19 cellular contexts compared by ENCODE assay signal in the genomic region with DNA sequence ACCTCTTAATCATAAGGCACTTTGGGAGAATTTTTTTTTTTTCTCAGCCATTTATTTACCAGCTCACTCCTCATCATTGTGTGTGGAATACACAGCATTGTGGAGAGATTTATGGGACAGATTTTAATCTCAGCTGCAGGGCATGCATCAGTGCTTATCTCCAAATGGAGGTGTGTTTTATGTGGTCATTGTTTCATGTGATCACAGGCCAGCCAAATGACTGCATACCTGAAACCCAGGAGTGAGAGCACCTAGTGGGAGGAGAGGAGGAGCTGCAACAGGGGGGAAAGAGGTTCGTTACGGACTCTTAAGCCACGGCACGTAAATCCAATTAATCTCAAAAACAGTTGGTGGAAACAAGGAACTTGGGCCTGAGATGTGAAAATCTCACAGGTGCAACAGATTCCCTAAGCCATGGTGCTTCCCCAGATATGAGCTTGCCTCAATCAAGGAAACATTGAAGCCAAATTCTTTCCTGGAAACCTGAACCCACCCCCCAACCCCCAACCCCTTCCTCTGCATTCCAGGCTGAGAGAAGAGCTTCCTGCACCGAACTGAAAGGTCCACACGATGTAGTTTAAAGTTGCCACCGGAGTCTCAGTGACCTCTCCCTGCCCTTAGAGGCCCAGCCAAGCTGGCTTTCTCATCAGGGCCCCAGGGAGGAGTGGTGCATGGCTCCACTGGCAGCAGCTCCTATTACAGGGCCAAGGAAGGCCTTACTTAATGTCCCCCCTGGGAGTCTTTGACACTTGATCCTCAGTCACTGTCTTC.
DNase-seq lines count a peak whose midpoint lies in the region; ATAC-seq and TF ChIP-seq lines count a peak whose summit lies in the region.
"Had no signal": no experiment of that assay in that cellular context is flagged by ENCODE, and none has a peak within 500 bp of the region (broad histone marks: within the 10 kb centered on the region; RNA-seq: fewer than 3 reads in every experiment).

No MANE protein-coding gene starts in this region.

- peaks cover 36% of the 10 kb centered on the region for H3K4me1 Mint-ChIP-seq in endodermal cell
- peaks cover 50% of the 10 kb centered on the region for H3K4me1 Mint-ChIP-seq in nephron
- no peaks in the 10 kb centered on the region for H3K4me1 Mint-ChIP-seq in naive thymus-derived CD8-positive, alpha-beta T cell
- no peaks in the 10 kb centered on the region for H3K4me1 Mint-ChIP-seq in activated naive CD4-positive, alpha-beta T cell treated with anti-CD3 and anti-CD28 coated beads for 36 hours (ENCODE audit: low read depth)
- H3K4me1 Mint-ChIP-seq: stimulated activated naive B cell treated with anti-CD40 and anti-IgM and Interleukin-4, amounts not matched to agents 10 μg/mL and 1 μg/mL and 100 μg/mL, for 72 hours had no signal

- no peak for ATAC-seq in naive thymus-derived CD8-positive, alpha-beta T cell
- ATAC-seq in GM19351 (IDR thresholded peaks at IDR 0.05; ENCODE audit: unreplicated experiment), result no peak
- ATAC-seq: stimulated activated naive B cell treated with anti-CD40 and anti-IgM and Interleukin-4, amounts not matched to agents 10 μg/mL and 1 μg/mL and 100 μg/mL, for 72 hours had no signal

- intact Hi-C loops in activated naive CD4-positive, alpha-beta T cell treated with anti-CD3 and anti-CD28 coated beads for 36 hours (cut with micrococcal nuclease), result no loop called here

- POLR2A ChIA-PET in naive thymus-derived CD8-positive, alpha-beta T cell (lab: Charles Lee), result no interaction called here

- no peak for TF ChIP-seq CTCF in endodermal cell (conservative IDR thresholded peaks at IDR 0.05)
- no peak for TF ChIP-seq CTCF in nephron (IDR thresholded peaks at IDR 0.05; ENCODE audit: unreplicated experiment in 3 of 3)

- no peaks in the 10 kb centered on the region for H3K36me3 ChIP-seq in endodermal cell (ENCODE audit: control insufficient read depth, insufficient read depth, low read length)
- H3K36me3 ChIP-seq: right atrium auricular region, vagina had no signal

- H3K27ac ChIP-seq in endodermal cell (ENCODE audit: low read depth, low read length), result no peak overlapping the region
- H3K27ac ChIP-seq: HL-60, right atrium auricular region, RWPE1, vagina had no signal

- 21 to 30% methylated on average over 4 to 7 of the region's 7 CpGs for WGBS in endodermal cell (ENCODE audit: insufficient coverage in 1 of 2, insufficient read length in 1 of 2), 2 experiments

- H3K4me3 Mint-ChIP-seq in endodermal cell (no peak overlapping the region), nephron (no peak overlapping the region)
- H3K4me3 Mint-ChIP-seq in naive thymus-derived CD8-positive, alpha-beta T cell, result no peak overlapping the region
- H3K4me3 Mint-ChIP-seq in activated naive CD4-positive, alpha-beta T cell treated with anti-CD3 and anti-CD28 coated beads for 36 hours, result no peak overlapping the region
- H3K4me3 Mint-ChIP-seq: activated CD4-positive, alpha-beta memory T cell treated with anti-CD3 and anti-CD28 coated beads for 36 hours; dendritic cell treated with granulocyte-macrophage colony-stimulating factor and Interleukin-4, amounts not matched to agents 40 ng/mL and 50 ng/mL, for 4 days; stimulated activated naive B cell treated with anti-CD40 and anti-IgM and Interleukin-4, amounts not matched to agents 10 μg/mL and 1 μg/mL and 100 μg/mL, for 72 hours had no signal

- H3K9me3 ChIP-seq in endodermal cell (ENCODE audit: control insufficient read depth, low read length), result peaks cover 5% of the 10 kb centered on the region
- H3K9me3 ChIP-seq: right atrium auricular region, vagina had no signal

- H3K9me3 Mint-ChIP-seq in endodermal cell (peaks cover under 1% of the 10 kb centered on the region), nephron (no peaks in the 10 kb centered on the region)
- H3K9me3 Mint-ChIP-seq in naive thymus-derived CD8-positive, alpha-beta T cell, result peaks cover 0 to 11% (median 0%) of the 10 kb centered on the region in 9 donors
- no peaks in the 10 kb centered on the region for H3K9me3 Mint-ChIP-seq in activated naive CD4-positive, alpha-beta T cell treated with anti-CD3 and anti-CD28 coated beads for 36 hours
- H3K9me3 Mint-ChIP-seq: activated CD4-positive, alpha-beta memory T cell treated with anti-CD3 and anti-CD28 coated beads for 36 hours; activated T-helper 2 cell treated with anti-CD3 and anti-CD28 coated beads, Interferon-gamma antibody, Interleukin-2, Interleukin-4, amounts not matched to agents 10 μg/mL and 5 μg/mL and 100 μg/mL, durations not matched to agents 14 hours and 24 hours and 36 hours; dendritic cell treated with granulocyte-macrophage colony-stimulating factor and Interleukin-4, amounts not matched to agents 40 ng/mL and 50 ng/mL, for 4 days had no signal

- H3K4me1 ChIP-seq in endodermal cell (ENCODE audit: control insufficient read depth, insufficient read depth, low read length), result peaks cover 29% of the 10 kb centered on the region
- H3K4me1 ChIP-seq: right atrium auricular region, vagina had no signal

- peaks cover 42% of the 10 kb centered on the region for H3K27me3 Mint-ChIP-seq in endodermal cell (ENCODE audit: insufficient read depth)
- H3K27me3 Mint-ChIP-seq in nephron (ENCODE audit: low read depth), result peaks cover 7% of the 10 kb centered on the region
- H3K27me3 Mint-ChIP-seq in naive thymus-derived CD8-positive, alpha-beta T cell, result peaks cover 0 to 27% (median 11%) of the 10 kb centered on the region in 5 donors
- H3K27me3 Mint-ChIP-seq in activated naive CD4-positive, alpha-beta T cell treated with anti-CD3 and anti-CD28 coated beads for 36 hours (ENCODE audit: low read depth), result peaks cover 9% of the 10 kb centered on the region
- H3K27me3 Mint-ChIP-seq: activated CD4-positive, alpha-beta memory T cell treated with anti-CD3 and anti-CD28 coated beads for 36 hours; dendritic cell treated with granulocyte-macrophage colony-stimulating factor and Interleukin-4, amounts not matched to agents 40 ng/mL and 50 ng/mL, for 4 days had no signal

- H3K4me3 ChIP-seq in endodermal cell (ENCODE audit: low read length), result no peak overlapping the region
- H3K4me3 ChIP-seq: right atrium auricular region, vagina had no signal

- CTCF ChIA-PET in activated naive CD4-positive, alpha-beta T cell treated with anti-CD3 and anti-CD28 coated beads for 36 hours (lab: Charles Lee), result no interaction called here

- H3K27me3 ChIP-seq in endodermal cell (ENCODE audit: control insufficient read depth, insufficient read depth, low read length, poor library complexity, severe bottlenecking), result peaks cover 27% of the 10 kb centered on the region
- H3K27me3 ChIP-seq: right atrium auricular region, vagina had no signal

- DNase-seq in DMS79 (lab: John Stamatoyannopoulos, UW) (peak; percentile 86), M059J (ENCODE audit: low read depth) (peak; percentile 80), endodermal cell (peak; percentile 80), activated T-cell treated with anti-CD3 and anti-CD28 coated beads for 4 hours (no peak)
- no peak for DNase-seq in naive thymus-derived CD8-positive, alpha-beta T cell
- DNase-seq in activated naive CD4-positive, alpha-beta T cell treated with anti-CD3 and anti-CD28 coated beads for 36 hours, result no peak
- DNase-seq: activated CD4-positive, alpha-beta memory T cell treated with anti-CD3 and anti-CD28 coated beads for 36 hours; EL; MM.1S; stimulated activated CD4-positive, alpha-beta T cell treated with anti-CD3 and anti-CD28 coated beads, Interleukin-4, amount 100 ng/mL, for 4 hours; stimulated activated naive B cell treated with anti-CD40 and anti-IgM and Interleukin-4, amounts not matched to agents 10 μg/mL and 1 μg/mL and 100 μg/mL, for 72 hours had no signal

- no peaks in the 10 kb centered on the region for H3K36me3 Mint-ChIP-seq in endodermal cell (ENCODE audit: low read depth)
- H3K36me3 Mint-ChIP-seq in nephron (ENCODE audit: low read depth), result no peaks in the 10 kb centered on the region
- peaks cover 0 to 5% (median 0%) of the 10 kb centered on the region in 3 donors for H3K36me3 Mint-ChIP-seq in naive thymus-derived CD8-positive, alpha-beta T cell
- H3K36me3 Mint-ChIP-seq in activated naive CD4-positive, alpha-beta T cell treated with anti-CD3 and anti-CD28 coated beads for 36 hours (ENCODE audit: low read depth), result no peaks in the 10 kb centered on the region
- H3K36me3 Mint-ChIP-seq: activated CD4-positive, alpha-beta memory T cell treated with anti-CD3 and anti-CD28 coated beads for 36 hours; stimulated activated naive B cell treated with anti-CD40 and anti-IgM and Interleukin-4, amounts not matched to agents 10 μg/mL and 1 μg/mL and 100 μg/mL, for 72 hours had no signal

- no peak overlapping the region for H3K9ac ChIP-seq in endodermal cell (ENCODE audit: extremely low read depth, low read length, poor library complexity, severe bottlenecking)

- H3K27ac Mint-ChIP-seq in endodermal cell, result peak overlapping the region; percentile 82
- peak overlapping the region; percentile 14 to 80 (median 53) for H3K27ac Mint-ChIP-seq in nephron
- no peak overlapping the region for H3K27ac Mint-ChIP-seq in naive thymus-derived CD8-positive, alpha-beta T cell
- no peak overlapping the region for H3K27ac Mint-ChIP-seq in activated naive CD4-positive, alpha-beta T cell treated with anti-CD3 and anti-CD28 coated beads for 36 hours
- H3K27ac Mint-ChIP-seq: activated CD4-positive, alpha-beta memory T cell treated with anti-CD3 and anti-CD28 coated beads for 36 hours; activated T-helper 2 cell treated with anti-CD3 and anti-CD28 coated beads, Interferon-gamma antibody, Interleukin-2, Interleukin-4, amounts not matched to agents 10 μg/mL and 5 μg/mL and 100 μg/mL, durations not matched to agents 14 hours and 24 hours and 36 hours; dendritic cell treated with granulocyte-macrophage colony-stimulating factor and Interleukin-4, amounts not matched to agents 40 ng/mL and 50 ng/mL, for 4 days; stimulated activated naive B cell treated with anti-CD40 and anti-IgM and Interleukin-4, amounts not matched to agents 10 μg/mL and 1 μg/mL and 100 μg/mL, for 72 hours had no signal

Comparison
In these comparisons a context has a peak if more than half of its experiments do, and no peak if none do; other contexts are left out.
1. DNase-seq: peak in DMS79 (single experiment), M059J (single experiment) and endodermal cell (single experiment); none in naive thymus-derived CD8-positive, alpha-beta T cell (0 of 10), activated naive CD4-positive, alpha-beta T cell treated with anti-CD3 and anti-CD28 coated beads for 36 hours (single experiment) and activated T-cell treated with anti-CD3 and anti-CD28 coated beads for 4 hours (single experiment).
2. H3K27ac Mint-ChIP-seq: peak in endodermal cell (single experiment) and nephron (3 of 3); none in naive thymus-derived CD8-positive, alpha-beta T cell (0 of 10) and activated naive CD4-positive, alpha-beta T cell treated with anti-CD3 and anti-CD28 coated beads for 36 hours (single experiment).